In the genomic region with DNA sequence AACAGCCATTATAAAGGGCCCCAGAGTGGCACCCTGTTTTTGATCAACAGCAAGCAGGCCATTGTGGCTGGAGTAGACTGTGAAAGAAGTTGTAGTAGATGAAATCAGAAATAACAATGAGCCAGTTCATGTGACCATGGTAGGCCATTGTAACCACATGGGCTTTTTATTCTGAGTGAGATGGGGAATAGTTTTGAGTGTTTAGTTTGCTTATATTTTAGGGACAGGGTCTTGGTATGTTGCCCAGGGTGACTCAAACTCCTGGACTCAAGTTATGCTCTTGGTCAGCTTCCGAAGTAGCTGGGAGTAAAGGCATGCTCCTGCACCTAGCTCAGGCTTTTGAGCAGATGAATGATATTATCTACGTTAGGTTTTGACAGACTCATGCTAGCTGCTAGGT, we compare ENCODE assay signal across 17 cellular contexts. TPM values are rescaled to one million over a fixed set of nuclear protein-coding genes. Genes with fewer than 3 reads are reported as not detected.
DNase-seq lines count a peak whose midpoint lies in the region; ATAC-seq, FAIRE-seq and TF ChIP-seq lines count a peak whose summit lies in the region.
"Had no signal": no experiment of that assay in that cellular context is flagged by ENCODE, and none has a peak within 500 bp of the region (broad histone marks: within the 10 kb centered on the region; RNA-seq: fewer than 3 reads in every experiment).

No MANE protein-coding gene starts in this region.

- peaks cover 32% of the 10 kb centered on the region for H4K20me1 ChIP-seq in IMR-90 (ENCODE audit: insufficient read depth, low read length)

- H4K5ac ChIP-seq in IMR-90 (ENCODE audit: low read depth, low read length), result no peak overlapping the region

- H3K9me3 ChIP-seq in CD4-positive, CD25-positive, alpha-beta regulatory T cell (ENCODE audit: control insufficient read depth in 2 of 2, low read length in 2 of 2), result no peaks in the 10 kb centered on the region
- no peaks in the 10 kb centered on the region for H3K9me3 ChIP-seq in IMR-90 (ENCODE audit: control insufficient read depth, insufficient read depth, low read length)
- H3K9me3 ChIP-seq: ascending aorta had no signal

- BruUV-seq in IMR-90 (replicated peaks; lab: Mats Ljungman, UMichigan), result no TSS peak

- no peaks in the 10 kb centered on the region for H3K9me3 Mint-ChIP-seq in CD4-positive, CD25-positive, alpha-beta regulatory T cell

- no peak overlapping the region for H2BK120ac ChIP-seq in IMR-90 (ENCODE audit: low read depth, low read length)

- peaks cover 16 to 58% of the 10 kb centered on the region in 2 experiments for H3K79me1 ChIP-seq in IMR-90 (ENCODE audit: low read depth in 1 of 2, low read length in 2 of 2)

- no peak overlapping the region for H3K14ac ChIP-seq in IMR-90 (replicated peaks; ENCODE audit: low read depth, low read length)

- H2AK9ac ChIP-seq in IMR-90 (replicated peaks; ENCODE audit: low read depth, low read length, poor library complexity), result no peak overlapping the region

- dilution Hi-C loops in IMR-90 (cut with HindIII; ENCODE audit: low sequenced_read_pairs, unreplicated experiment), result no loop called here

- TF ChIP-seq RAD21 in IMR-90 (IDR thresholded peaks at IDR 0.05; ENCODE audit: low read length), result no peak

- no peak overlapping the region for H3K18ac ChIP-seq in IMR-90 (ENCODE audit: low read depth, low read length)

- H4K91ac ChIP-seq in IMR-90 (ENCODE audit: insufficient read depth, low read depth, low read length), result no peak overlapping the region

- H3K23ac ChIP-seq in IMR-90 (ENCODE audit: low read depth, low read length), result no peak overlapping the region

- no peak overlapping the region for H3K9ac ChIP-seq in IMR-90 (ENCODE audit: low read depth, low read length)

- H3K36me3 Mint-ChIP-seq in CD4-positive, CD25-positive, alpha-beta regulatory T cell, result peaks cover 25% of the 10 kb centered on the region

- FAIRE-seq in frontal cortex (lab: Jason Lieb, UNC), result no peak
- FAIRE-seq: keratinocyte had no signal

- no peak overlapping the region for H2AFZ ChIP-seq in IMR-90 (replicated peaks; ENCODE audit: low read length, poor library complexity)

- 50% methylated on average over 1 of the region's 2 CpGs; no CpG with 5 or more reads in 1 of the 2 experiments for WGBS in IMR-90 (ENCODE audit: extremely low coverage in 2 of 2, insufficient read length in 1 of 2), 2 experiments

- H3K4ac ChIP-seq in IMR-90 (ENCODE audit: low read depth, low read length), result peak overlapping the region; percentile 21; the same call in 1 of the 2 replicates

- peaks cover 28% of the 10 kb centered on the region for H3K36me3 ChIP-seq in CD4-positive, CD25-positive, alpha-beta regulatory T cell (ENCODE audit: control insufficient read depth, insufficient read depth, low read length)
- H3K36me3 ChIP-seq in IMR-90 (ENCODE audit: control insufficient read depth, insufficient read depth, low read length) (peaks cover 7% of the 10 kb centered on the region; the same call in 1 of the 2 replicates), brain microvascular endothelial cell (replicated peaks) (peaks cover 3% of the 10 kb centered on the region)

- no peaks in the 10 kb centered on the region for H3K27me3 ChIP-seq in CD4-positive, CD25-positive, alpha-beta regulatory T cell (ENCODE audit: control insufficient read depth, insufficient read depth, low read length)
- H3K27me3 ChIP-seq in IMR-90 (ENCODE audit: control insufficient read depth, insufficient read depth, low read length) (no peaks in the 10 kb centered on the region), brain microvascular endothelial cell (replicated peaks) (no peaks in the 10 kb centered on the region)
- H3K27me3 ChIP-seq: ascending aorta had no signal

- in situ Hi-C loops in IMR-90 (cut with MboI; ENCODE audit: low sequenced_read_pairs), result no loop called here
- in situ Hi-C loops in brain microvascular endothelial cell (cut with HindIII; ENCODE audit: low pct_ligation_motif_present, low sequenced_read_pairs), result no loop called here

- TF ChIP-seq CTCF in IMR-90 (conservative IDR thresholded peaks at IDR 0.05; ENCODE audit: low read depth, low read length) (no peak), brain microvascular endothelial cell (IDR thresholded peaks at IDR 0.05; ENCODE audit: low read depth, low read length, missing control alignments) (no peak)

- peak overlapping the region; percentile 47 for H2BK5ac ChIP-seq in IMR-90 (ENCODE audit: low read depth, low read length, poor library complexity, severe bottlenecking)

- POLR2A ChIA-PET in IMR-90 (lab: Charles Lee; ENCODE audit: unreplicated experiment), result no interaction called here

- H3K27me3 Mint-ChIP-seq in CD4-positive, CD25-positive, alpha-beta regulatory T cell, result no peaks in the 10 kb centered on the region

- H3K9me1 ChIP-seq in IMR-90 (ENCODE audit: insufficient read depth, low read length), result peaks cover 8% of the 10 kb centered on the region; the same call in 1 of the 2 replicates

- H3K4me1 ChIP-seq in CD4-positive, CD25-positive, alpha-beta regulatory T cell (ENCODE audit: control insufficient read depth, insufficient read depth, low read length, poor library complexity, severe bottlenecking), result peaks cover 6% of the 10 kb centered on the region
- H3K4me1 ChIP-seq in IMR-90 (ENCODE audit: control insufficient read depth, insufficient read depth, low read length), result peaks cover 15% of the 10 kb centered on the region

- no peak overlapping the region for H2BK20ac ChIP-seq in IMR-90 (ENCODE audit: low read depth, low read length)

- no peak overlapping the region for H3K56ac ChIP-seq in IMR-90 (ENCODE audit: extremely low read depth, insufficient read depth, low read length)

- no peak overlapping the region for H3K4me3 Mint-ChIP-seq in CD4-positive, CD25-positive, alpha-beta regulatory T cell

- no peak overlapping the region for H3K27ac ChIP-seq in CD4-positive, CD25-positive, alpha-beta regulatory T cell (ENCODE audit: insufficient read depth, low read length, poor library complexity, severe bottlenecking)
- H3K27ac ChIP-seq in IMR-90 (ENCODE audit: insufficient read depth, low read length) (no peak overlapping the region; the same call in 1 of the 2 replicates), brain microvascular endothelial cell (no peak overlapping the region)
- H3K27ac ChIP-seq: ascending aorta had no signal

- no peak overlapping the region for H2AK5ac ChIP-seq in IMR-90 (ENCODE audit: low read depth, low read length)

- ATAC-seq in CD4-positive, CD25-positive, alpha-beta regulatory T cell (ENCODE audit: low read depth in 2 of 2), result no peak
- peak; percentile 86 for ATAC-seq in IMR-90 (ENCODE audit: low read depth)
- ATAC-seq in GM18861 (IDR thresholded peaks at IDR 0.05; ENCODE audit: unreplicated experiment), result no peak
- ATAC-seq: stimulated activated naive CD8-positive, alpha-beta T cell treated with anti-CD3 and anti-CD28 coated beads, Interleukin-15, Interleukin-2, amounts not matched to agents 100 U/mL and 50 U/mL, for 24 hours had no signal

- H3K4me2 ChIP-seq in IMR-90 (ENCODE audit: low read depth, low read length), result peak overlapping the region; percentile 40

- CTCF ChIA-PET in IMR-90 (lab: Yijun Ruan, JAX), result interaction anchor here (0.8 to 1.7 kb wide), 5 partner anchors 13 to 115 kb away, joined by 3 to 4 read pairs (median 3); no protein-coding TSS in a partner anchor

- DNase-seq in CD4-positive, CD25-positive, alpha-beta regulatory T cell, result no peak
- DNase-seq in IMR-90, result peak; percentile 88
- peak; percentile 19 for DNase-seq in brain microvascular endothelial cell
- DNase-seq in iris pigment epithelial cell (ENCODE audit: low read depth), result peak; percentile 75
- DNase-seq in NCI-H2029 (lab: John Stamatoyannopoulos, UW), result no peak
- DNase-seq in SKM-1 treated with dmso at 0.1 percent for 144 hours (lab: John Stamatoyannopoulos, UW; ENCODE audit: unreplicated experiment), result no peak
- DNase-seq in frontal cortex (ENCODE audit: low spot score in 2 of 2), result no peak
- DNase-seq: activated CD4-positive, alpha-beta T cell treated with anti-CD3 and anti-CD28 coated beads for 1 hour; DMS79 treated with DMSO at 0.1 percent for 48 hours; effector CD8-positive, alpha-beta T cell; NCI-H1048; NCI-H2171; NCI-H82; stimulated activated naive CD8-positive, alpha-beta T cell treated with anti-CD3 and anti-CD28 coated beads, Interleukin-15, Interleukin-2, amounts not matched to agents 100 U/mL and 50 U/mL, for 24 hours had no signal

- TF ChIP-seq POLR2A in IMR-90 (IDR thresholded peaks at IDR 0.05; ENCODE audit: low read depth, low read length), result no peak

- peaks cover 31 to 43% (median 40%) of the 10 kb centered on the region in 4 donors for H3K4me1 Mint-ChIP-seq in CD4-positive, CD25-positive, alpha-beta regulatory T cell

- peak overlapping the region in 2 of 3 donors; percentile 27 to 70 for H3K27ac Mint-ChIP-seq in CD4-positive, CD25-positive, alpha-beta regulatory T cell

- no peak overlapping the region for H3K4me3 ChIP-seq in CD4-positive, CD25-positive, alpha-beta regulatory T cell (ENCODE audit: low read depth, low read length)
- H3K4me3 ChIP-seq in IMR-90 (ENCODE audit: insufficient read depth, low read depth, low read length) (no peak overlapping the region), brain microvascular endothelial cell (ENCODE audit: low read depth, low read length) (no peak overlapping the region)
- H3K4me3 ChIP-seq: ascending aorta had no signal

- H4K8ac ChIP-seq in IMR-90 (ENCODE audit: low read depth in 2 of 2, low read length in 2 of 2), result no peak overlapping the region

- intact Hi-C loops in IMR-90 (cut with micrococcal nuclease), result no loop called here

- no peak overlapping the region for H2BK15ac ChIP-seq in IMR-90 (ENCODE audit: low read depth, low read length)

TF ChIP-seq in IMR-90, 13 proteins besides CTCF, POLR2A, EP300 and RAD21 (continues in another document):
- 0 out of 2 replicates have a peak, but pooled peaks have one; percentile 21 for TF ChIP-seq MXI1 (IDR thresholded peaks at IDR 0.05; ENCODE audit: borderline replicate concordance, low read depth, low read length)

RNA-seq across cellular contexts. Expression of gene CBFB, which starts 12.0 kb away (rescaled TPM):
- total RNA-seq in CD4-positive, CD25-positive, alpha-beta regulatory T cell, result 108 TPM
- polyA plus RNA-seq in CD4-positive, CD25-positive, alpha-beta regulatory T cell, result 100 to 1,000 TPM in 1 of 4 donors, 10 to 100 TPM in 3; 60.9 to 104 (median 77.2) TPM
- total RNA-seq in IMR-90 (2012; rRNA removed), result 48.0 and 110 TPM in 2 replicates
- polyA plus RNA-seq in IMR-90 (2012; rRNA removed), result 39.8 and 44.2 TPM in 2 replicates
- polyA plus RNA-seq in IMR-90 (2012; cell fraction: cytosol; rRNA removed), result 21.2 and 26.2 TPM in 2 replicates
- polyA plus RNA-seq in IMR-90 (2012; cell fraction: nucleus; rRNA removed; ENCODE audit: low replicate concordance), result 21.3 and 21.6 TPM in 2 replicates
- 55.0 TPM for total RNA-seq in frontal cortex

RNA-seq across cellular contexts. Expression of gene CES4A, which starts 52.5 kb away (rescaled TPM):
- total RNA-seq in CD4-positive, CD25-positive, alpha-beta regulatory T cell, result 11.9 TPM
- 1 to 10 TPM; 1.6 to 3.0 (median 2.7) TPM for polyA plus RNA-seq in CD4-positive, CD25-positive, alpha-beta regulatory T cell
- total RNA-seq in IMR-90 (2012; rRNA removed) (0.72 and 0.83 TPM in 2 replicates), frontal cortex (9.0 TPM)
- 4.0 and 4.7 TPM in 2 replicates for polyA plus RNA-seq in IMR-90 (2012; rRNA removed)
- polyA plus RNA-seq in IMR-90 (2012; cell fraction: cytosol; rRNA removed), result 1.7 and 2.2 TPM in 2 replicates
- 43.1 and 51.7 TPM in 2 replicates for polyA plus RNA-seq in IMR-90 (2012; cell fraction: nucleus; rRNA removed; ENCODE audit: low replicate concordance)

Comparison
In these comparisons a context has a peak if more than half of its experiments do, and no peak if none do; other contexts are left out.
1. DNase-seq: peak in IMR-90 (single experiment), brain microvascular endothelial cell (single experiment) and iris pigment epithelial cell (single experiment); none in CD4-positive, CD25-positive, alpha-beta regulatory T cell (0 of 3), NCI-H2029 (single experiment), SKM-1 treated with dmso at 0.1 percent for 144 hours (single experiment) and frontal cortex (0 of 2).